ENCODE assay signal across 3 cellular contexts in the genomic region with DNA sequence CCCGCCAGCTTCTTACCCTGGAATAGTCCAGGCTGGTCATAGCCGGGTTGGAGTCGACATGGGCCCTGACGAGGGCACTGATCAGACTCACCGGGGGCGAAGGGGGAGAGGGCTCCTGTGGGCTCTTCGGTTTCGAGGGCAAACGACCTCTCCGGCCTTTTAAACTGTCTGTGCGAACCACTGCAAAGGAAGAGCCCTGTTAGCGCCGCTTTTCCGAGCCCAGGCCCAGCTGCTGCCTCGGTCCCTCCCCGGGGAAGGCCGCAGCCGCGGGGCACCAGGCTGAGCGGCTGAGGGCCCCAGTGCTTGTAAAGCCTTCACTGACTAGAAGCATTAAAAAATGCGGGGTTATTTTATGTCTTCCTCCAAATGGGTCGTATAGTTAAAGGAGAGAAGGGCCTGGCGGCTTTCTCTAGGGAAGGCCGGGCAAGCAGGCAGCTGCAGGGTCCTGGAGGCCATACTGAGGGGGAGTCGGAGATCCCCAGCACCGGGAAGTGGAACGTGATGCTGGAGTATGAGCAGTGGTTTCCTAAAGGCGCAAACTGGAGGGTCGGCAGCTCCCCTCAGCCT.
TF ChIP-seq lines count a peak whose summit lies in the region.

No MANE protein-coding gene starts in this region.

TF ChIP-seq in SK-N-SH, 30 proteins besides CTCF, POLR2A, EP300 and RAD21 (continued from another document):
- TF ChIP-seq, protein P1, sequence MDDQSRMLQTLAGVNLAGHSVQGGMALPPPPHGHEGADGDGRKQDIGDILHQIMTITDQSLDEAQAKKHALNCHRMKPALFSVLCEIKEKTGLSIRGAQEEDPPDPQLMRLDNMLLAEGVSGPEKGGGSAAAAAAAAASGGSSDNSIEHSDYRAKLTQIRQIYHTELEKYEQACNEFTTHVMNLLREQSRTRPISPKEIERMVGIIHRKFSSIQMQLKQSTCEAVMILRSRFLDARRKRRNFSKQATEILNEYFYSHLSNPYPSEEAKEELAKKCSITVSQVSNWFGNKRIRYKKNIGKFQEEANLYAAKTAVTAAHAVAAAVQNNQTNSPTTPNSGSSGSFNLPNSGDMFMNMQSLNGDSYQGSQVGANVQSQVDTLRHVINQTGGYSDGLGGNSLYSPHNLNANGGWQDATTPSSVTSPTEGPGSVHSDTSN (IDR thresholded peaks at IDR 0.05): no peak
- TF ChIP-seq, protein P2, sequence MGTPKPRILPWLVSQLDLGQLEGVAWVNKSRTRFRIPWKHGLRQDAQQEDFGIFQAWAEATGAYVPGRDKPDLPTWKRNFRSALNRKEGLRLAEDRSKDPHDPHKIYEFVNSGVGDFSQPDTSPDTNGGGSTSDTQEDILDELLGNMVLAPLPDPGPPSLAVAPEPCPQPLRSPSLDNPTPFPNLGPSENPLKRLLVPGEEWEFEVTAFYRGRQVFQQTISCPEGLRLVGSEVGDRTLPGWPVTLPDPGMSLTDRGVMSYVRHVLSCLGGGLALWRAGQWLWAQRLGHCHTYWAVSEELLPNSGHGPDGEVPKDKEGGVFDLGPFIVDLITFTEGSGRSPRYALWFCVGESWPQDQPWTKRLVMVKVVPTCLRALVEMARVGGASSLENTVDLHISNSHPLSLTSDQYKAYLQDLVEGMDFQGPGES (IDR thresholded peaks at IDR 0.05; ENCODE audit: low read depth, low read length): no peak
- TF ChIP-seq RXRA (IDR thresholded peaks at IDR 0.05; ENCODE audit: borderline replicate concordance, low read depth): no peak
- TF ChIP-seq, protein P3, sequence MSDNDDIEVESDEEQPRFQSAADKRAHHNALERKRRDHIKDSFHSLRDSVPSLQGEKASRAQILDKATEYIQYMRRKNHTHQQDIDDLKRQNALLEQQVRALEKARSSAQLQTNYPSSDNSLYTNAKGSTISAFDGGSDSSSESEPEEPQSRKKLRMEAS (IDR thresholded peaks at IDR 0.05; ENCODE audit: low read depth): no peak

TF ChIP-seq in SK-N-SH treated with all-trans-retinoic acid at 6 μM for 48 hours, 23 proteins besides CTCF, POLR2A, EP300 and RAD21 (continued from another document):
- TF ChIP-seq CSDC2 (CRISPR knock-in tag; IDR thresholded peaks at IDR 0.05): no peak
- no peak for TF ChIP-seq TOX (CRISPR knock-in tag; IDR thresholded peaks at IDR 0.05; ENCODE audit: borderline replicate concordance)
- TF ChIP-seq ZFP3 (CRISPR knock-in tag; IDR thresholded peaks at IDR 0.05): no peak
- no peak for TF ChIP-seq OSR1 (CRISPR knock-in tag; IDR thresholded peaks at IDR 0.05)
- no peak for TF ChIP-seq ISL1 (CRISPR knock-in tag; IDR thresholded peaks at IDR 0.05)
- no peak for TF ChIP-seq SNAI2 (CRISPR knock-in tag; IDR thresholded peaks at IDR 0.05)
- TF ChIP-seq ESRRG (CRISPR knock-in tag; IDR thresholded peaks at IDR 0.05): no peak
- no peak for TF ChIP-seq TCF4 (CRISPR knock-in tag; IDR thresholded peaks at IDR 0.05; ENCODE audit: borderline replicate concordance)
- no peak for TF ChIP-seq ARNTL (CRISPR knock-in tag; IDR thresholded peaks at IDR 0.05; ENCODE audit: borderline replicate concordance, low read depth)
- no peak for TF ChIP-seq RARB (CRISPR knock-in tag; IDR thresholded peaks at IDR 0.05)
- TF ChIP-seq, protein P4, sequence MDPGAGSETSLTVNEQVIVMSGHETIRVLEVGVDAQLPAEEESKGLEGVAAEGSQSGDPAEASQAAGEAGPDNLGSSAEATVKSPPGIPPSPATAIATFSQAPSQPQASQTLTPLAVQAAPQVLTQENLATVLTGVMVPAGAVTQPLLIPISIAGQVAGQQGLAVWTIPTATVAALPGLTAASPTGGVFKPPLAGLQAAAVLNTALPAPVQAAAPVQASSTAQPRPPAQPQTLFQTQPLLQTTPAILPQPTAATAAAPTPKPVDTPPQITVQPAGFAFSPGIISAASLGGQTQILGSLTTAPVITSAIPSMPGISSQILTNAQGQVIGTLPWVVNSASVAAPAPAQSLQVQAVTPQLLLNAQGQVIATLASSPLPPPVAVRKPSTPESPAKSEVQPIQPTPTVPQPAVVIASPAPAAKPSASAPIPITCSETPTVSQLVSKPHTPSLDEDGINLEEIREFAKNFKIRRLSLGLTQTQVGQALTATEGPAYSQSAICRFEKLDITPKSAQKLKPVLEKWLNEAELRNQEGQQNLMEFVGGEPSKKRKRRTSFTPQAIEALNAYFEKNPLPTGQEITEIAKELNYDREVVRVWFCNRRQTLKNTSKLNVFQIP (CRISPR knock-in tag; IDR thresholded peaks at IDR 0.05; ENCODE audit: borderline replicate concordance, low read depth): no peak
- TF ChIP-seq, protein P5, sequence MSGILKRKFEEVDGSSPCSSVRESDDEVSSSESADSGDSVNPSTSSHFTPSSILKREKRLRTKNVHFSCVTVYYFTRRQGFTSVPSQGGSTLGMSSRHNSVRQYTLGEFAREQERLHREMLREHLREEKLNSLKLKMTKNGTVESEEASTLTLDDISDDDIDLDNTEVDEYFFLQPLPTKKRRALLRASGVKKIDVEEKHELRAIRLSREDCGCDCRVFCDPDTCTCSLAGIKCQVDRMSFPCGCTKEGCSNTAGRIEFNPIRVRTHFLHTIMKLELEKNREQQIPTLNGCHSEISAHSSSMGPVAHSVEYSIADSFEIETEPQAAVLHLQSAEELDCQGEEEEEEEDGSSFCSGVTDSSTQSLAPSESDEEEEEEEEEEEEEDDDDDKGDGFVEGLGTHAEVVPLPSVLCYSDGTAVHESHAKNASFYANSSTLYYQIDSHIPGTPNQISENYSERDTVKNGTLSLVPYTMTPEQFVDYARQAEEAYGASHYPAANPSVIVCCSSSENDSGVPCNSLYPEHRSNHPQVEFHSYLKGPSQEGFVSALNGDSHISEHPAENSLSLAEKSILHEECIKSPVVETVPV (CRISPR knock-in tag; IDR thresholded peaks at IDR 0.05): no peak
- TF ChIP-seq ZNF70 (CRISPR knock-in tag; IDR thresholded peaks at IDR 0.05): no peak
- TF ChIP-seq PPARA (CRISPR knock-in tag; IDR thresholded peaks at IDR 0.05; ENCODE audit: borderline replicate concordance): no peak
- TF ChIP-seq, protein P6, sequence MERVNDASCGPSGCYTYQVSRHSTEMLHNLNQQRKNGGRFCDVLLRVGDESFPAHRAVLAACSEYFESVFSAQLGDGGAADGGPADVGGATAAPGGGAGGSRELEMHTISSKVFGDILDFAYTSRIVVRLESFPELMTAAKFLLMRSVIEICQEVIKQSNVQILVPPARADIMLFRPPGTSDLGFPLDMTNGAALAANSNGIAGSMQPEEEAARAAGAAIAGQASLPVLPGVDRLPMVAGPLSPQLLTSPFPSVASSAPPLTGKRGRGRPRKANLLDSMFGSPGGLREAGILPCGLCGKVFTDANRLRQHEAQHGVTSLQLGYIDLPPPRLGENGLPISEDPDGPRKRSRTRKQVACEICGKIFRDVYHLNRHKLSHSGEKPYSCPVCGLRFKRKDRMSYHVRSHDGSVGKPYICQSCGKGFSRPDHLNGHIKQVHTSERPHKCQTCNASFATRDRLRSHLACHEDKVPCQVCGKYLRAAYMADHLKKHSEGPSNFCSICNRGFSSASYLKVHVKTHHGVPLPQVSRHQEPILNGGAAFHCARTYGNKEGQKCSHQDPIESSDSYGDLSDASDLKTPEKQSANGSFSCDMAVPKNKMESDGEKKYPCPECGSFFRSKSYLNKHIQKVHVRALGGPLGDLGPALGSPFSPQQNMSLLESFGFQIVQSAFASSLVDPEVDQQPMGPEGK (CRISPR knock-in tag; IDR thresholded peaks at IDR 0.05; ENCODE audit: borderline replicate concordance): no peak

TF ChIP-seq in HEK293T, 16 proteins besides CTCF, POLR2A, EP300 and RAD21 (continued from another document):
- TF ChIP-seq CTBP1 (IDR thresholded peaks at IDR 0.05; ENCODE audit: borderline replicate concordance): no peak
- TF ChIP-seq ELF4 (IDR thresholded peaks at IDR 0.05): no peak
- TF ChIP-seq FOXK2 (IDR thresholded peaks at IDR 0.05): no peak
- TF ChIP-seq SUZ12 (IDR thresholded peaks at IDR 0.05): no peak
- TF ChIP-seq ARNT (IDR thresholded peaks at IDR 0.05): no peak
- no peak for TF ChIP-seq NFRKB (IDR thresholded peaks at IDR 0.05)
- TF ChIP-seq TARDBP (IDR thresholded peaks at IDR 0.05): no peak
- no peak for TF ChIP-seq ZNF384 (IDR thresholded peaks at IDR 0.05)
- TF ChIP-seq SP1 (IDR thresholded peaks at IDR 0.05): no peak
- TF ChIP-seq LEF1 (IDR thresholded peaks at IDR 0.05; ENCODE audit: borderline replicate concordance): no peak
